24 cellular contexts compared by ENCODE assay signal in the genomic region with DNA sequence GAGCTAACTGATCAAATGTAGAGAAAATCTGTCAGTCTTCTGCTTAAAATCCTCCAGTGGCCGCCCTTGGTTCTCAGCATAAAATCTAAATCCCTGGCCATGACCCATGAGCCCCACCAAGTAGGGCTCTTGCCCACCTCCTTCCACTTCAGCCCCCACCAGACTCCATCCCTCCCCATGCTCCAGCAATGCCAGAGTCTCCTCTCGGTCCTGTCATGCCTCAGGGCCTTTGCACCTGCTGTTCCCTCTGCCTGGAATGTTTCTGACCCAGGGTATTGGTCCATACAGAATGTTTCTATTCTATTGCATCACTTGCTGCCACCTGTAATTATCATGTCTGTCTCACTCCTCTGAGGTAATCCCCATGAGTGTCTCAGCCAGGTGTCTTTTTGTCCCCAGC.
DNase-seq lines count a peak whose midpoint lies in the region; ATAC-seq and TF ChIP-seq lines count a peak whose summit lies in the region.
"Had no signal": no experiment of that assay in that cellular context is flagged by ENCODE, and none has a peak within 500 bp of the region (broad histone marks: within the 10 kb centered on the region; RNA-seq: fewer than 3 reads in every experiment).

No MANE protein-coding gene starts in this region.

- TF ChIP-seq CTCF in HEK293 (tag by site-specific recombination; IDR thresholded peaks at IDR 0.05): no peak

- no peaks in the 10 kb centered on the region for H3K9me3 ChIP-seq in HEK293 (ENCODE audit: control insufficient read depth, insufficient read depth, low read depth, low read length)
- H3K9me3 ChIP-seq: BLaER1 treated with 17β-estradiol and CSF1 and Interleukin-3, amounts not matched to agents 10 nM and 100 nM; SJCRH30 had no signal

- ATAC-seq in HG03457 (IDR thresholded peaks at IDR 0.05; ENCODE audit: unreplicated experiment) (no peak), HG02623 (IDR thresholded peaks at IDR 0.05; ENCODE audit: unreplicated experiment) (no peak)
- ATAC-seq: PC-3, SK-N-SH treated with all-trans-retinoic acid at 6 μM for 48 hours had no signal

- no peak for DNase-seq in caudate nucleus (lab: John Stamatoyannopoulos, UW)
- DNase-seq in substantia nigra (lab: John Stamatoyannopoulos, UW): no peak
- no peak for DNase-seq in AG08396 (ENCODE audit: low spot score)
- DNase-seq: AML-193; CD4-positive, alpha-beta T cell; DMS53; H7; MM.1S; NCI-H1694 treated with DMSO at 0.1 percent for 48 hours; NCI-H2081 treated with DMSO at 0.1 percent for 48 hours; NCI-H2171; NCI-H226; NCI-H510A; NCI-H748 treated with DMSO at 0.1 percent for 48 hours; NK-92 treated with Interleukin-12 subunit alpha and Interleukin-12 subunit beta, amount 100 ng/mL, for 24 hours; PC-3; SJCRH30 had no signal

- CTCF ChIA-PET in HEK293 (lab: Yijun Ruan, JAX): no interaction called here

- H3K4me1 ChIP-seq in HEK293 (ENCODE audit: control insufficient read depth, insufficient read depth, low read length): no peaks in the 10 kb centered on the region
- H3K4me1 ChIP-seq: BLaER1 treated with 17β-estradiol and CSF1 and Interleukin-3, amounts not matched to agents 10 nM and 100 nM had no signal

- no peak overlapping the region for H3K27ac ChIP-seq in HEK293 (ENCODE audit: extremely low read depth, low read depth, low read length)
- peak overlapping the region; percentile 31 for H3K27ac ChIP-seq in caudate nucleus (ENCODE audit: low read depth, low read length)
- H3K27ac ChIP-seq in layer of hippocampus (ENCODE audit: low read depth, low read length): peak overlapping the region; percentile 35
- peak overlapping the region; percentile 97 for H3K27ac ChIP-seq in substantia nigra (ENCODE audit: low read depth, low read length, poor library complexity, severe bottlenecking)
- H3K27ac ChIP-seq: BLaER1 treated with 17β-estradiol and CSF1 and Interleukin-3, amounts not matched to agents 10 nM and 100 nM; KMS-11; SJCRH30 had no signal

- POLR2A ChIA-PET in HEK293 (lab: Yijun Ruan, JAX): no interaction called here

- H3K4me3 ChIP-seq in HEK293 (ENCODE audit: low read depth, low read length): no peak overlapping the region
- H3K4me3 ChIP-seq: BLaER1 treated with 17β-estradiol and CSF1 and Interleukin-3, amounts not matched to agents 10 nM and 100 nM; SJCRH30 had no signal

- no peaks in the 10 kb centered on the region for H3K36me3 ChIP-seq in HEK293 (ENCODE audit: control insufficient read depth in 2 of 2, insufficient read depth in 1 of 2, low read length in 2 of 2)
- H3K36me3 ChIP-seq: BLaER1 treated with 17β-estradiol and CSF1 and Interleukin-3, amounts not matched to agents 10 nM and 100 nM; SJCRH30 had no signal

- no peaks in the 10 kb centered on the region for H3K27me3 ChIP-seq in layer of hippocampus (ENCODE audit: control insufficient read depth, insufficient read depth, low read length)
- H3K27me3 ChIP-seq: BLaER1 treated with 17β-estradiol and CSF1 and Interleukin-3, amounts not matched to agents 10 nM and 100 nM; SJCRH30 had no signal

TF ChIP-seq in HEK293, 187 proteins besides CTCF, POLR2A, EP300 and RAD21:
- TF ChIP-seq ZNF623 (tag by site-specific recombination; IDR thresholded peaks at IDR 0.05) (peak; percentile 93), ZNF132 (tag by site-specific recombination; IDR thresholded peaks at IDR 0.05; ENCODE audit: borderline replicate concordance) (no peak)
TF ChIP-seq in HEK293: peak in this region for 1.
